ENCODE assay signal across 11 cellular contexts in the genomic region with DNA sequence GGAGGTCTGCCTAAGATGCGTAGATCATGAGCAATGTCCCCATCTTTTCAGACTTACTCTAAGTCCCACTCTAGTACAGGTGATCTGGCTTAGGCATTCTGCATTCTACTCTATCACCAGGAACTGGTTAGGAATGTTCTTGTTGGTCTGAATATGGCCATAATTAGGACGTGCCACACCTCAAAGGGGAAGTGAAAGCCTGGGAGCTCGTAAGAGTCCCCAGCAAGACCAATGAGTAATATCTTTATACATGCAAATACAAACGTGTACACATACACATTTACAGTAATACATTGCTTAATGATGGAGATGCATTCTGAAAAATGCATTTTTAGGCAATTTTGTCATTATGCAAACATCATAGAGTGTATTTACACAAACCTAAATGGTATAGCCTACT. TPM values are rescaled to one million over a fixed set of nuclear protein-coding genes. Genes with fewer than 3 reads are reported as not detected.
DNase-seq lines count a peak whose midpoint lies in the region; ATAC-seq and TF ChIP-seq lines count a peak whose summit lies in the region.
"Had no signal": no experiment of that assay in that cellular context is flagged by ENCODE, and none has a peak within 500 bp of the region (broad histone marks: within the 10 kb centered on the region; RNA-seq: fewer than 3 reads in every experiment).

No MANE protein-coding gene starts in this region.

- H3K9me2 ChIP-seq in MM.1S (replicated peaks; ENCODE audit: insufficient read depth, low read length) = no peaks in the 10 kb centered on the region

- no peaks in the 10 kb centered on the region for H3K9me3 ChIP-seq in naive thymus-derived CD4-positive, alpha-beta T cell (ENCODE audit: control insufficient read depth in 2 of 3, low read length in 3 of 3)
- no peaks in the 10 kb centered on the region for H3K9me3 ChIP-seq in MM.1S (replicated peaks; ENCODE audit: insufficient read depth, low read length)

- no peak overlapping the region for H3K4me3 ChIP-seq in naive thymus-derived CD4-positive, alpha-beta T cell (ENCODE audit: low read length)
- no peak overlapping the region for H3K4me3 ChIP-seq in MM.1S (ENCODE audit: low read length)

- 0 out of 2 replicates have a peak, but pooled peaks cover 4% of the 10 kb centered on the region for H3F3A ChIP-seq in MM.1S (ENCODE audit: insufficient read depth, low read length)

- no peaks in the 10 kb centered on the region for H3K27me3 ChIP-seq in naive thymus-derived CD4-positive, alpha-beta T cell (ENCODE audit: control insufficient read depth in 2 of 2, insufficient read depth in 2 of 2, low read length in 2 of 2)
- H3K27me3 ChIP-seq in MM.1S (replicated peaks; ENCODE audit: insufficient read depth, low read length) = no peaks in the 10 kb centered on the region

- POLR2A ChIA-PET in naive thymus-derived CD4-positive, alpha-beta T cell (lab: Charles Lee) = no interaction called here
- POLR2A ChIA-PET in activated CD4-positive, alpha-beta memory T cell treated with anti-CD3 and anti-CD28 coated beads for 36 hours (lab: Charles Lee) = no interaction called here

- no peak overlapping the region for H3K27ac Mint-ChIP-seq in naive thymus-derived CD4-positive, alpha-beta T cell
- H3K27ac Mint-ChIP-seq in T-helper 2 cell treated with Interferon-gamma antibody and Interleukin-4, amounts not matched to agents 5 μg/mL and 100 μg/mL, for 36 hours = no peak overlapping the region
- no peak overlapping the region for H3K27ac Mint-ChIP-seq in mesothelial cell of epicardium
- no peak overlapping the region for H3K27ac Mint-ChIP-seq in activated CD4-positive, alpha-beta memory T cell treated with anti-CD3 and anti-CD28 coated beads for 36 hours
- H3K27ac Mint-ChIP-seq: activated naive CD4-positive, alpha-beta T cell treated with anti-CD3 and anti-CD28 coated beads, Interleukin-2, amount 50 U/mL, for 24 hours; immature natural killer cell had no signal

- H4K20me1 ChIP-seq in MM.1S (ENCODE audit: insufficient read depth, low read length) = no peaks in the 10 kb centered on the region

- TF ChIP-seq CTCF in mesothelial cell of epicardium (IDR thresholded peaks at IDR 0.05; ENCODE audit: unreplicated experiment) (no peak), MM.1S (IDR thresholded peaks at IDR 0.05; ENCODE audit: low read length) (no peak)

- H3K4me2 ChIP-seq in MM.1S (ENCODE audit: low read depth, low read length) = no peak overlapping the region

- no peak overlapping the region for H3K4me3 Mint-ChIP-seq in naive thymus-derived CD4-positive, alpha-beta T cell
- H3K4me3 Mint-ChIP-seq in T-helper 2 cell treated with Interferon-gamma antibody and Interleukin-4, amounts not matched to agents 5 μg/mL and 100 μg/mL, for 36 hours = no peak overlapping the region
- H3K4me3 Mint-ChIP-seq in mesothelial cell of epicardium = no peak overlapping the region
- H3K4me3 Mint-ChIP-seq in activated CD4-positive, alpha-beta memory T cell treated with anti-CD3 and anti-CD28 coated beads for 36 hours = no peak overlapping the region
- H3K4me3 Mint-ChIP-seq: activated naive CD4-positive, alpha-beta T cell treated with anti-CD3 and anti-CD28 coated beads, Interleukin-2, amount 50 U/mL, for 24 hours; immature natural killer cell had no signal

- no peak overlapping the region for H3K9ac ChIP-seq in MM.1S (ENCODE audit: low read length)
- H3K9ac ChIP-seq: parathyroid adenoma had no signal

- ATAC-seq in GM19043 (IDR thresholded peaks at IDR 0.05; ENCODE audit: low read depth, unreplicated experiment) = peak; percentile 97
- ATAC-seq in HG02759 (IDR thresholded peaks at IDR 0.05; ENCODE audit: unreplicated experiment) = peak; percentile 98
- ATAC-seq in HG03565 (IDR thresholded peaks at IDR 0.05; ENCODE audit: unreplicated experiment) = peak; percentile 97
- peak; percentile 77 for ATAC-seq in naive thymus-derived CD4-positive, alpha-beta T cell

- no peaks in the 10 kb centered on the region for H3K27me3 Mint-ChIP-seq in naive thymus-derived CD4-positive, alpha-beta T cell
- H3K27me3 Mint-ChIP-seq in T-helper 2 cell treated with Interferon-gamma antibody and Interleukin-4, amounts not matched to agents 5 μg/mL and 100 μg/mL, for 36 hours (ENCODE audit: low read depth) = no peaks in the 10 kb centered on the region
- no peaks in the 10 kb centered on the region for H3K27me3 Mint-ChIP-seq in mesothelial cell of epicardium (ENCODE audit: low read depth)
- H3K27me3 Mint-ChIP-seq in activated CD4-positive, alpha-beta memory T cell treated with anti-CD3 and anti-CD28 coated beads for 36 hours = no peaks in the 10 kb centered on the region
- H3K27me3 Mint-ChIP-seq: activated naive CD4-positive, alpha-beta T cell treated with anti-CD3 and anti-CD28 coated beads, Interleukin-2, amount 50 U/mL, for 24 hours had no signal

- CTCF ChIA-PET in naive thymus-derived CD4-positive, alpha-beta T cell (lab: Charles Lee) = no interaction called here
- CTCF ChIA-PET in activated CD4-positive, alpha-beta memory T cell treated with anti-CD3 and anti-CD28 coated beads for 36 hours (lab: Charles Lee) = no interaction called here

- no peak for DNase-seq in naive thymus-derived CD4-positive, alpha-beta T cell
- no peak for DNase-seq in T-helper 2 cell treated with Interferon-gamma antibody and Interleukin-4, amounts not matched to agents 5 μg/mL and 100 μg/mL, for 36 hours (ENCODE audit: low spot score)
- no peak for DNase-seq in mesothelial cell of epicardium (ENCODE audit: low spot score in 2 of 2, unreplicated experiment in 2 of 2)
- DNase-seq in MM.1S = no peak
- no peak for DNase-seq in activated CD4-positive, alpha-beta memory T cell treated with anti-CD3 and anti-CD28 coated beads for 36 hours
- DNase-seq: immature natural killer cell had no signal

- H3K36me3 Mint-ChIP-seq in naive thymus-derived CD4-positive, alpha-beta T cell = peaks cover 13 to 55% (median 31%) of the 10 kb centered on the region in 5 donors
- H3K36me3 Mint-ChIP-seq in T-helper 2 cell treated with Interferon-gamma antibody and Interleukin-4, amounts not matched to agents 5 μg/mL and 100 μg/mL, for 36 hours (ENCODE audit: low read depth) = peaks cover 37% of the 10 kb centered on the region
- peaks cover 27% of the 10 kb centered on the region for H3K36me3 Mint-ChIP-seq in mesothelial cell of epicardium
- H3K36me3 Mint-ChIP-seq in activated CD4-positive, alpha-beta memory T cell treated with anti-CD3 and anti-CD28 coated beads for 36 hours = peaks cover 39% of the 10 kb centered on the region

- intact Hi-C loops in naive thymus-derived CD4-positive, alpha-beta T cell (cut with micrococcal nuclease) = no loop called here
- intact Hi-C loops in activated CD4-positive, alpha-beta memory T cell treated with anti-CD3 and anti-CD28 coated beads for 36 hours (cut with micrococcal nuclease) = no loop called here

- H3K4me1 Mint-ChIP-seq in naive thymus-derived CD4-positive, alpha-beta T cell = no peaks in the 10 kb centered on the region
- no peaks in the 10 kb centered on the region for H3K4me1 Mint-ChIP-seq in T-helper 2 cell treated with Interferon-gamma antibody and Interleukin-4, amounts not matched to agents 5 μg/mL and 100 μg/mL, for 36 hours (ENCODE audit: low read depth)
- H3K4me1 Mint-ChIP-seq in mesothelial cell of epicardium = no peaks in the 10 kb centered on the region
- no peaks in the 10 kb centered on the region for H3K4me1 Mint-ChIP-seq in activated CD4-positive, alpha-beta memory T cell treated with anti-CD3 and anti-CD28 coated beads for 36 hours (ENCODE audit: low read depth)
- H3K4me1 Mint-ChIP-seq: activated naive CD4-positive, alpha-beta T cell treated with anti-CD3 and anti-CD28 coated beads, Interleukin-2, amount 50 U/mL, for 24 hours; immature natural killer cell had no signal

- H3K4me1 ChIP-seq in naive thymus-derived CD4-positive, alpha-beta T cell (ENCODE audit: control insufficient read depth in 2 of 2, insufficient read depth in 2 of 2, low read length in 2 of 2) = no peaks in the 10 kb centered on the region
- peaks cover 8% of the 10 kb centered on the region for H3K4me1 ChIP-seq in MM.1S (ENCODE audit: low read length)
- H3K4me1 ChIP-seq: parathyroid adenoma had no signal

- H3K9me3 Mint-ChIP-seq in naive thymus-derived CD4-positive, alpha-beta T cell = no peaks in the 10 kb centered on the region
- no peaks in the 10 kb centered on the region for H3K9me3 Mint-ChIP-seq in T-helper 2 cell treated with Interferon-gamma antibody and Interleukin-4, amounts not matched to agents 5 μg/mL and 100 μg/mL, for 36 hours
- H3K9me3 Mint-ChIP-seq in mesothelial cell of epicardium = no peaks in the 10 kb centered on the region
- no peaks in the 10 kb centered on the region for H3K9me3 Mint-ChIP-seq in activated CD4-positive, alpha-beta memory T cell treated with anti-CD3 and anti-CD28 coated beads for 36 hours
- H3K9me3 Mint-ChIP-seq: activated naive CD4-positive, alpha-beta T cell treated with anti-CD3 and anti-CD28 coated beads, Interleukin-2, amount 50 U/mL, for 24 hours; immature natural killer cell had no signal

- H2AFZ ChIP-seq in MM.1S (ENCODE audit: low read length) = no peak overlapping the region
- H2AFZ ChIP-seq: parathyroid adenoma had no signal

- H3K79me2 ChIP-seq in MM.1S (ENCODE audit: low read length) = no peaks in the 10 kb centered on the region
- H3K79me2 ChIP-seq: parathyroid adenoma had no signal

- no peak overlapping the region for H3K27ac ChIP-seq in naive thymus-derived CD4-positive, alpha-beta T cell (ENCODE audit: low read depth, low read length)
- H3K27ac ChIP-seq in MM.1S (ENCODE audit: low read length) = no peak overlapping the region; the same call in 1 of the 2 replicates
- H3K27ac ChIP-seq: parathyroid adenoma had no signal

- peaks cover 15 to 78% (median 33%) of the 10 kb centered on the region in 3 experiments for H3K36me3 ChIP-seq in naive thymus-derived CD4-positive, alpha-beta T cell (ENCODE audit: control insufficient read depth in 2 of 3, insufficient read depth in 3 of 3, low read length in 3 of 3)
- peaks cover 4% of the 10 kb centered on the region; the same call in 1 of the 2 replicates for H3K36me3 ChIP-seq in MM.1S (replicated peaks; ENCODE audit: insufficient read depth, low read length)

RNA-seq across cellular contexts. Expression of gene ERCC3, which starts 19.4 kb away (rescaled TPM):
- 10 to 100 TPM; 43.4 to 71.5 (median 56.8) TPM for total RNA-seq in naive thymus-derived CD4-positive, alpha-beta T cell
- 10 to 100 TPM; 15.9 to 36.5 TPM for polyA plus RNA-seq in naive thymus-derived CD4-positive, alpha-beta T cell
- 60.6 to 62.6 TPM (median 62.0 TPM) in 3 replicates for total RNA-seq in mesothelial cell of epicardium
- total RNA-seq in activated CD4-positive, alpha-beta memory T cell treated with anti-CD3 and anti-CD28 coated beads for 36 hours = 10 to 100 TPM; 46.1 to 47.3 TPM
